In genomic region chr9:2000314-2000713, GRCh38 we compare ENCODE assay signal across 26 cellular contexts.
"Had no signal": no experiment of that assay in that cellular context is flagged by ENCODE, and none has a peak within 500 bp of the region (broad histone marks: within the 10 kb centered on the region; RNA-seq: fewer than 3 reads in every experiment).

No MANE protein-coding gene starts in this region.

- DNase-seq: activated CD4-positive, alpha-beta T cell treated with anti-CD3 and anti-CD28 coated beads for 48 hours; activated CD4-positive, alpha-beta T cell treated with anti-CD3 and anti-CD28 coated beads, Interleukin-2, amount 50 U/mL, for 4 hours; activated CD4-positive, CD25-positive, alpha-beta regulatory T cell treated with anti-CD3 and anti-CD28 coated beads, Interleukin-2, amount 50 U/mL, for 72 hours; activated CD8-positive, alpha-beta memory T cell treated with anti-CD3 and anti-CD28 coated beads, Interleukin-2, amount 50 U/mL, for 48 hours; activated CD8-positive, alpha-beta T cell treated with anti-CD3 and anti-CD28 coated beads, Interleukin-2, amount 10 ng/mL, durations not matched to agents 7 days and 5 days; activated effector memory CD4-positive, alpha-beta T cell treated with Interleukin-2 at 50 U/mL for 16 hours; activated naive CD4-positive, alpha-beta T cell; activated T-cell treated with anti-CD3 and anti-CD28 coated beads, Interleukin-2, amount 50 U/mL, for 1 hour; aorta; central memory CD4-positive, alpha-beta T cell; MG63; NCI-H1092; NCI-H1417; NCI-H1930; NCI-H2107; NCI-H2171 treated with DMSO at 0.1 percent for 48 hours; NCI-H345; NCI-H510A; NCI-H69; PC-9; SHP77 treated with DMSO at 0.1 percent for 48 hours had no signal

- H3K9me3 Mint-ChIP-seq: activated naive CD4-positive, alpha-beta T cell treated with anti-CD3 and anti-CD28 coated beads, Interleukin-2, amount 50 U/mL, for 24 hours; activated T-helper 1 cell treated with anti-CD3 and anti-CD28 coated beads, Interleukin-12 subunit alpha, Interleukin-12 subunit beta, Interleukin-2, Interleukin-4 antibody, amounts not matched to agents 30 ng/mL and 10 ng/mL and 1 ng/mL, durations not matched to agents 14 hours and 24 hours and 36 hours; T-helper 1 cell treated with Interleukin-12 subunit alpha and Interleukin-12 subunit beta and Interleukin-4 antibody, amounts not matched to agents 30 μg/mL and 1 μg/mL, for 36 hours had no signal

- H3K27ac Mint-ChIP-seq: activated CD8-positive, alpha-beta T cell treated with anti-CD3 and anti-CD28 coated beads, Interleukin-2, amount 10 ng/mL, durations not matched to agents 7 days and 5 days; activated naive CD4-positive, alpha-beta T cell treated with anti-CD3 and anti-CD28 coated beads, Interleukin-2, amount 50 U/mL, for 24 hours; activated T-helper 1 cell treated with anti-CD3 and anti-CD28 coated beads, Interleukin-12 subunit alpha, Interleukin-12 subunit beta, Interleukin-2, Interleukin-4 antibody, amounts not matched to agents 30 ng/mL and 10 ng/mL and 1 ng/mL, durations not matched to agents 14 hours and 24 hours and 36 hours; T-helper 1 cell treated with Interleukin-12 subunit alpha and Interleukin-12 subunit beta and Interleukin-4 antibody, amounts not matched to agents 30 μg/mL and 1 μg/mL, for 36 hours; WTC11 had no signal

- FAIRE-seq: bronchial epithelial cell had no signal

- H3K36me3 Mint-ChIP-seq: activated naive CD4-positive, alpha-beta T cell treated with anti-CD3 and anti-CD28 coated beads, Interleukin-2, amount 50 U/mL, for 24 hours; WTC11 had no signal

- H3K27me3 Mint-ChIP-seq: activated naive CD4-positive, alpha-beta T cell treated with anti-CD3 and anti-CD28 coated beads, Interleukin-2, amount 50 U/mL, for 24 hours had no signal

- H3K4me3 Mint-ChIP-seq: activated CD8-positive, alpha-beta T cell treated with anti-CD3 and anti-CD28 coated beads, Interleukin-2, amount 10 ng/mL, durations not matched to agents 7 days and 5 days; activated naive CD4-positive, alpha-beta T cell treated with anti-CD3 and anti-CD28 coated beads, Interleukin-2, amount 50 U/mL, for 24 hours; activated T-helper 1 cell treated with anti-CD3 and anti-CD28 coated beads, Interleukin-12 subunit alpha, Interleukin-12 subunit beta, Interleukin-2, Interleukin-4 antibody, amounts not matched to agents 30 ng/mL and 10 ng/mL and 1 ng/mL, durations not matched to agents 14 hours and 24 hours and 36 hours; T-helper 1 cell treated with Interleukin-12 subunit alpha and Interleukin-12 subunit beta and Interleukin-4 antibody, amounts not matched to agents 30 μg/mL and 1 μg/mL, for 36 hours; WTC11 had no signal

- ATAC-seq: activated CD8-positive, alpha-beta T cell treated with anti-CD3 and anti-CD28 coated beads, Interleukin-2, amount 10 ng/mL, durations not matched to agents 7 days and 5 days; WTC11 had no signal
